In genomic region chr14:24353551-24354529, GRCh38 we compare ENCODE assay signal across 18 cellular contexts. TPM values are rescaled to one million over a fixed set of nuclear protein-coding genes. Genes with fewer than 3 reads are reported as not detected.
DNase-seq lines count a peak whose midpoint lies in the region; ATAC-seq and TF ChIP-seq lines count a peak whose summit lies in the region.
"Had no signal": no experiment of that assay in that cellular context is flagged by ENCODE, and none has a peak within 500 bp of the region (broad histone marks: within the 10 kb centered on the region; RNA-seq: fewer than 3 reads in every experiment).

No MANE protein-coding gene starts in this region.

- POLR2A ChIA-PET in GM10248 (lab: Yijun Ruan, JAX) = no interaction called here

- H3K36me3 Mint-ChIP-seq in T-helper 2 cell treated with Interferon-gamma antibody and Interleukin-4, amounts not matched to agents 5 μg/mL and 100 μg/mL, for 36 hours (ENCODE audit: low read depth) = no peaks in the 10 kb centered on the region
- H3K36me3 Mint-ChIP-seq: CD8-positive, alpha-beta T cell had no signal

- intact Hi-C loops in sciatic nerve (cut with DNase I) = no loop called here

- no peaks in the 10 kb centered on the region for H3K4me1 Mint-ChIP-seq in T-helper 2 cell treated with Interferon-gamma antibody and Interleukin-4, amounts not matched to agents 5 μg/mL and 100 μg/mL, for 36 hours (ENCODE audit: low read depth)

- no peak for TF ChIP-seq CTCF in fibroblast of pulmonary artery (IDR thresholded peaks at IDR 0.05; ENCODE audit: low read length, missing control alignments)
- TF ChIP-seq CTCF in GM10248 (IDR thresholded peaks at IDR 0.05; ENCODE audit: control extremely low read depth, extremely low read depth, low read depth, missing control alignments) = no peak

- H3K9me3 Mint-ChIP-seq in T-helper 2 cell treated with Interferon-gamma antibody and Interleukin-4, amounts not matched to agents 5 μg/mL and 100 μg/mL, for 36 hours = no peaks in the 10 kb centered on the region
- H3K9me3 Mint-ChIP-seq: CD8-positive, alpha-beta T cell had no signal

- peaks cover 47% of the 10 kb centered on the region for H3K27me3 Mint-ChIP-seq in T-helper 2 cell treated with Interferon-gamma antibody and Interleukin-4, amounts not matched to agents 5 μg/mL and 100 μg/mL, for 36 hours (ENCODE audit: low read depth)

- no peak overlapping the region for H3K27ac Mint-ChIP-seq in T-helper 2 cell treated with Interferon-gamma antibody and Interleukin-4, amounts not matched to agents 5 μg/mL and 100 μg/mL, for 36 hours
- H3K27ac Mint-ChIP-seq: CD8-positive, alpha-beta T cell had no signal

- H3K4me3 ChIP-seq in fibroblast of pulmonary artery (replicated peaks; ENCODE audit: low read depth, low read length) = no peak overlapping the region
- H3K4me3 ChIP-seq: lower lobe of right lung had no signal

- peak; percentile 54 for DNase-seq in GM03348 (ENCODE audit: low spot score)
- DNase-seq in SW480 (ENCODE audit: low spot score) = peak; percentile 65
- peak; percentile 63 for DNase-seq in fibroblast of pulmonary artery (ENCODE audit: low read depth)
- DNase-seq in sciatic nerve (ENCODE audit: low spot score) = no peak
- DNase-seq in T-helper 2 cell treated with Interferon-gamma antibody and Interleukin-4, amounts not matched to agents 5 μg/mL and 100 μg/mL, for 36 hours (ENCODE audit: low spot score) = no peak
- DNase-seq in GM10248 (ENCODE audit: extremely low spot score) = no peak
- DNase-seq: activated CD4-positive, CD25-positive, alpha-beta regulatory T cell; CD8-positive, alpha-beta T cell; glutamatergic neuron; GOT3; lower lobe of right lung; NCI-H1417 treated with DMSO at 0.1 percent for 48 hours; NCI-H748 treated with DMSO at 0.1 percent for 48 hours; occipital lobe; SIG-M5; stimulated activated CD4-positive, alpha-beta T cell treated with anti-CD3 and anti-CD28 coated beads, Interleukin-4, amount 100 ng/mL, for 1 hour had no signal

- CTCF ChIA-PET in GM10248 (lab: Yijun Ruan, JAX) = interaction anchor here (1.2 to 2.0 kb wide), 3 partner anchors 12 to 78 kb away, joined by 3 to 7 read pairs (median 3); no protein-coding TSS in a partner anchor

- no peak overlapping the region for H3K4me3 Mint-ChIP-seq in T-helper 2 cell treated with Interferon-gamma antibody and Interleukin-4, amounts not matched to agents 5 μg/mL and 100 μg/mL, for 36 hours
- H3K4me3 Mint-ChIP-seq: CD8-positive, alpha-beta T cell had no signal

- ATAC-seq in sciatic nerve (peak; percentile 76), HG02884 (IDR thresholded peaks at IDR 0.05; ENCODE audit: unreplicated experiment) (no peak), GM21529 (IDR thresholded peaks at IDR 0.05; ENCODE audit: unreplicated experiment) (no peak)
- ATAC-seq: CD8-positive, alpha-beta T cell had no signal

RNA-seq across cellular contexts. Expression of gene RIPK3, which starts 14.0 kb away (rescaled TPM):
- total RNA-seq in sciatic nerve = 8.9 TPM

RNA-seq across cellular contexts. Expression of gene NFATC4, which starts 14.1 kb away (rescaled TPM):
- 78.9 TPM for total RNA-seq in sciatic nerve
- total RNA-seq: CD8-positive, alpha-beta T cell had no signal

RNA-seq across cellular contexts. Expression of gene ADCY4, which starts 19.0 kb away (rescaled TPM):
- 68.1 TPM for total RNA-seq in sciatic nerve

RNA-seq across cellular contexts. Expression of gene LTB4R, which starts 42.5 kb away (rescaled TPM):
- 6.7 TPM for total RNA-seq in sciatic nerve

RNA-seq across cellular contexts. Expression of gene LTB4R2, which starts 43.9 kb away (rescaled TPM):
- total RNA-seq in sciatic nerve = 5.6 TPM

Comparison
In these comparisons a context has a peak if more than half of its experiments do, and no peak if none do; other contexts are left out.
1. DNase-seq: peak in GM03348 (single experiment), SW480 (single experiment) and fibroblast of pulmonary artery (single experiment); none in sciatic nerve (single experiment), T-helper 2 cell treated with Interferon-gamma antibody and Interleukin-4, amounts not matched to agents 5 μg/mL and 100 μg/mL, for 36 hours (single experiment) and GM10248 (single experiment).